24 cellular contexts compared by ENCODE assay signal in the genomic region with DNA sequence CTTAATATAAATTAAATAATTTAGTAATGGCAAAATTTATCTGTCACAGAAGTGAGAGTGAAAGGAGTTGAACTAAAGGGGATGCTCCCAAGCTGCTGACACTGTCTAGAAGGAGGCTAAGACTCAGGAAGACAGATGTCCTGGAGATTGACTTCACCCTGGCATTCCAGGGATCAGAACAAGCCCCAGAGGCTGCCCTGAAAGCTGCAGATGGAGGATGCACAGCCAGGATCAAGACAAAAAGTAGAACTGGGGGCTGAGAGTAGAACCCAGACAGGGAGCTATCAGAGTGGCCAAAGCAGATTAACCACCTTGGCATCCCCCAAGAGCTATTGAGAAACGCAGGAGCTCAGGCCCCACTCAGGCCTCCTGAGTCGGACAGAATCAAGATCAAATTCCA.
DNase-seq lines count a peak whose midpoint lies in the region; TF ChIP-seq lines count a peak whose summit lies in the region.
"Had no signal": no experiment of that assay in that cellular context is flagged by ENCODE, and none has a peak within 500 bp of the region (broad histone marks: within the 10 kb centered on the region; RNA-seq: fewer than 3 reads in every experiment).

No MANE protein-coding gene starts in this region.

- no peak overlapping the region for H3K4me3 ChIP-seq in WERI-Rb-1 (ENCODE audit: low read depth, low read length)
- no peak overlapping the region for H3K4me3 ChIP-seq in hepatocyte
- H3K4me3 ChIP-seq in neural progenitor cell: no peak overlapping the region
- H3K4me3 ChIP-seq: BLaER1 treated with 17β-estradiol and CSF1 and Interleukin-3, amounts not matched to agents 10 nM and 100 nM; GM12878; GM23338; HAP-1 had no signal

- peaks cover 8% of the 10 kb centered on the region for H3K4me1 Mint-ChIP-seq in neural progenitor cell
- H3K4me1 Mint-ChIP-seq: CD14-positive monocyte; CD8-positive, alpha-beta memory T cell; GM23338 had no signal

- H3K4me2 ChIP-seq in hepatocyte: no peak overlapping the region
- H3K4me2 ChIP-seq in neural progenitor cell: no peak overlapping the region
- H3K4me2 ChIP-seq: BLaER1 treated with 17β-estradiol and CSF1 and Interleukin-3, amounts not matched to agents 10 nM and 100 nM; GM23338 had no signal

- H3K9me3 Mint-ChIP-seq in neural progenitor cell: peaks cover 2% of the 10 kb centered on the region
- H3K9me3 Mint-ChIP-seq: CD4-positive, alpha-beta T cell; GM23338; HFFc6 had no signal

- H4K20me1 ChIP-seq in hepatocyte (ENCODE audit: insufficient read depth, poor library complexity, severe bottlenecking): no peaks in the 10 kb centered on the region
- H4K20me1 ChIP-seq in neural progenitor cell (ENCODE audit: low read depth): no peaks in the 10 kb centered on the region
- H4K20me1 ChIP-seq: BLaER1 treated with 17β-estradiol and CSF1 and Interleukin-3, amounts not matched to agents 10 nM and 100 nM had no signal

- peaks cover 2% of the 10 kb centered on the region for H3K27me3 Mint-ChIP-seq in neural progenitor cell (ENCODE audit: insufficient read depth, low read depth)
- H3K27me3 Mint-ChIP-seq: CD4-positive, alpha-beta T cell; CD8-positive, alpha-beta memory T cell had no signal

- H3F3A ChIP-seq in neural progenitor cell (ENCODE audit: low read depth): peaks cover 5% of the 10 kb centered on the region

- H3K36me3 ChIP-seq in WERI-Rb-1 (no peaks in the 10 kb centered on the region), hepatocyte (replicated peaks; ENCODE audit: insufficient read depth, low read depth) (no peaks in the 10 kb centered on the region), neural progenitor cell (no peaks in the 10 kb centered on the region)
- H3K36me3 ChIP-seq: BE2C; BLaER1 treated with 17β-estradiol and CSF1 and Interleukin-3, amounts not matched to agents 10 nM and 100 nM; HAP-1 had no signal

- H3K9me3 ChIP-seq in WERI-Rb-1 (ENCODE audit: severe bottlenecking) (no peaks in the 10 kb centered on the region), hepatocyte (ENCODE audit: low read depth) (no peaks in the 10 kb centered on the region), neural progenitor cell (ENCODE audit: low read depth) (no peaks in the 10 kb centered on the region)
- H3K9me3 ChIP-seq: BE2C; BLaER1 treated with 17β-estradiol and CSF1 and Interleukin-3, amounts not matched to agents 10 nM and 100 nM; HAP-1 had no signal

- H3K79me2 ChIP-seq in hepatocyte (no peaks in the 10 kb centered on the region), neural progenitor cell (ENCODE audit: low read depth) (no peaks in the 10 kb centered on the region)

- H3K4me1 ChIP-seq in hepatocyte (ENCODE audit: insufficient read depth): no peaks in the 10 kb centered on the region
- no peaks in the 10 kb centered on the region for H3K4me1 ChIP-seq in neural progenitor cell
- H3K4me1 ChIP-seq: BE2C; BLaER1 treated with 17β-estradiol and CSF1 and Interleukin-3, amounts not matched to agents 10 nM and 100 nM; HAP-1 had no signal

- H3K9me2 ChIP-seq in hepatocyte (replicated peaks; ENCODE audit: insufficient read depth): no peaks in the 10 kb centered on the region

- H3K9ac ChIP-seq in neural progenitor cell: no peak overlapping the region
- H3K9ac ChIP-seq: BLaER1 treated with 17β-estradiol and CSF1 and Interleukin-3, amounts not matched to agents 10 nM and 100 nM had no signal

- DNase-seq in NCI-H82 (lab: John Stamatoyannopoulos, UW) (peak; percentile 52), NCI-H82 treated with DMSO at 0.1 percent for 48 hours (lab: John Stamatoyannopoulos, UW; ENCODE audit: unreplicated experiment) (no peak), WERI-Rb-1 (peak; percentile 66), hepatocyte (ENCODE audit: low spot score) (no peak), neural progenitor cell (ENCODE audit: low spot score) (peak; percentile 4), NCI-H2196 (lab: John Stamatoyannopoulos, UW; ENCODE audit: unreplicated experiment) (no peak)
- DNase-seq in stimulated activated CD4-positive, alpha-beta T cell treated with anti-CD3 and anti-CD28 coated beads, Interleukin-12 subunit alpha, Interleukin-12 subunit beta, amount 100 ng/mL, for 4 hours: no peak
- no peak for DNase-seq in activated CD8-positive, alpha-beta memory T cell treated with anti-CD3 and anti-CD28 coated beads, Interleukin-2, amount 50 U/mL, for 4 hours
- DNase-seq: ACHN; AML-193; BE2C; CD4-positive, alpha-beta T cell; CD8-positive, alpha-beta memory T cell; DMS 273 treated with DMSO at 0.1 percent for 48 hours; DMS79; EL; GDM1; HFFc6 had no signal

- no peaks in the 10 kb centered on the region for H3K36me3 Mint-ChIP-seq in neural progenitor cell

- H3K27ac Mint-ChIP-seq in neural progenitor cell: no peak overlapping the region
- H3K27ac Mint-ChIP-seq: CD4-positive, alpha-beta T cell; CD8-positive, alpha-beta memory T cell; GM23338; HFFc6 had no signal

- no peak overlapping the region for H3K27ac ChIP-seq in WERI-Rb-1
- H3K27ac ChIP-seq in hepatocyte: peak overlapping the region; percentile 56
- H3K27ac ChIP-seq in neural progenitor cell: no peak overlapping the region
- H3K27ac ChIP-seq: 22Rv1; BLaER1 treated with 17β-estradiol and CSF1 and Interleukin-3, amounts not matched to agents 10 nM and 100 nM had no signal

- no peak overlapping the region for H3K4me3 Mint-ChIP-seq in neural progenitor cell
- H3K4me3 Mint-ChIP-seq: CD14-positive monocyte; CD4-positive, alpha-beta T cell; CD8-positive, alpha-beta memory T cell; GM23338; HFFc6 had no signal

- H3K27me3 ChIP-seq in WERI-Rb-1 (ENCODE audit: insufficient read depth, low read depth, severe bottlenecking) (no peaks in the 10 kb centered on the region), hepatocyte (no peaks in the 10 kb centered on the region), neural progenitor cell (no peaks in the 10 kb centered on the region)
- H3K27me3 ChIP-seq: BE2C; BLaER1 treated with 17β-estradiol and CSF1 and Interleukin-3, amounts not matched to agents 10 nM and 100 nM had no signal

- H2AFZ ChIP-seq in hepatocyte: no peak overlapping the region
- H2AFZ ChIP-seq in neural progenitor cell (replicated peaks): no peak overlapping the region
- H2AFZ ChIP-seq: GM23338 had no signal

- TF ChIP-seq CTCF in WERI-Rb-1 (IDR thresholded peaks at IDR 0.05; ENCODE audit: low read depth, low read length) (no peak), hepatocyte (IDR thresholded peaks at IDR 0.05; ENCODE audit: poor library complexity) (no peak), neural progenitor cell (IDR thresholded peaks at IDR 0.05) (no peak)

- WGBS in hepatocyte (ENCODE audit: low lambda C conversion rate, missing lambda C conversion rate): 66% methylated on average over 2 of the region's 2 CpGs

Comparison
In these comparisons a context has a peak if more than half of its experiments do, and no peak if none do; other contexts are left out.
1. DNase-seq: peak in NCI-H82 (single experiment), WERI-Rb-1 (single experiment) and neural progenitor cell (single experiment); none in NCI-H82 treated with DMSO at 0.1 percent for 48 hours (single experiment), hepatocyte (single experiment), NCI-H2196 (single experiment), stimulated activated CD4-positive, alpha-beta T cell treated with anti-CD3 and anti-CD28 coated beads, Interleukin-12 subunit alpha, Interleukin-12 subunit beta, amount 100 ng/mL, for 4 hours (single experiment) and activated CD8-positive, alpha-beta memory T cell treated with anti-CD3 and anti-CD28 coated beads, Interleukin-2, amount 50 U/mL, for 4 hours (single experiment).